Comparison of ENCODE assay signal across 8 cellular contexts in the genomic region with DNA sequence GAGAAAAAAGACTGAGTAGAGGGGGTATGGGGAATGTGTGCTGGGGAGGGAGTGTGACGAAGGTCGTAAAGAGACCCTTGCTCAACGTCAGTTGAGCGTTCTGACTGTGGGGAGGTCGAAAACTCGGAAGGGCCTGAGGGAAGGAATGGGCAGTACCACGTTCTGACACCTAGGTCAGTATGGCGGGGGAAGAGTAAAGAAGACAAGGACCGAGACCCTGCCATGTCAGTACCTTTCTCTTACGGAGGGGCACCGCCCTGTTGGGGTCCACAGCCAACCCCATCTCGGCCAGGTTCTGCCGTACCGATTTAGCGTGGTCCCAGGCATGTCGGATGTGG. TPM values are rescaled to one million over a fixed set of nuclear protein-coding genes. Genes with fewer than 3 reads are reported as not detected.
A peak's percentile ranks its signal among the peaks of the same experiment; 100 is the strongest.
DNase-seq lines count a peak whose midpoint lies in the region; ATAC-seq, FAIRE-seq and TF ChIP-seq lines count a peak whose summit lies in the region.

No MANE protein-coding gene starts in this region.

- dilution Hi-C loops in IMR-90 (cut with HindIII; ENCODE audit: low sequenced_read_pairs, unreplicated experiment): no loop called here
- dilution Hi-C loops in keratinocyte (cut with MboI; ENCODE audit: extremely low pct_ligation_motif_present, low sequenced_read_pairs): no loop called here

- TF ChIP-seq CTCF in CD8-positive, alpha-beta T cell (IDR thresholded peaks at IDR 0.05): no peak
- TF ChIP-seq CTCF in IMR-90 (conservative IDR thresholded peaks at IDR 0.05; ENCODE audit: low read depth, low read length): no peak
- no peak for TF ChIP-seq CTCF in keratinocyte (optimal IDR thresholded peaks at IDR 0.05 in 1 of 3, IDR thresholded peaks at IDR 0.05 in 1 of 3, conservative IDR thresholded peaks at IDR 0.05 in 1 of 3; ENCODE audit: extremely low read depth in 1 of 3, insufficient read depth in 2 of 3, low read length in 3 of 3)
- no peak for TF ChIP-seq CTCF in suprapubic skin (IDR thresholded peaks at IDR 0.05)
- TF ChIP-seq CTCF in GM13977 (IDR thresholded peaks at IDR 0.05; ENCODE audit: extremely low read depth, insufficient read depth, missing control alignments): no peak

- H3K4me1 Mint-ChIP-seq in CD8-positive, alpha-beta T cell (ENCODE audit: low read depth): peaks cover 36% of the 10 kb centered on the region

- H3K27me3 ChIP-seq in CD8-positive, alpha-beta T cell (ENCODE audit: insufficient read depth, low read length): no peaks in the 10 kb centered on the region
- H3K27me3 ChIP-seq in IMR-90 (ENCODE audit: control insufficient read depth, insufficient read depth, low read length): no peaks in the 10 kb centered on the region
- no peaks in the 10 kb centered on the region for H3K27me3 ChIP-seq in adipocyte (replicated peaks; ENCODE audit: control insufficient read depth, insufficient read depth, low read length)
- no peaks in the 10 kb centered on the region for H3K27me3 ChIP-seq in keratinocyte (ENCODE audit: control insufficient read depth, extremely low read depth, insufficient read depth, low read length)
- H3K27me3 ChIP-seq in suprapubic skin: no peaks in the 10 kb centered on the region

- no peak for FAIRE-seq in keratinocyte (lab: Jason Lieb, UNC)

- TF ChIP-seq EP300 in suprapubic skin (IDR thresholded peaks at IDR 0.05): no peak

- peaks cover 38% of the 10 kb centered on the region for H3K79me2 ChIP-seq in keratinocyte (ENCODE audit: control insufficient read depth, insufficient read depth, low read length)

- no peak overlapping the region for H3K18ac ChIP-seq in IMR-90 (ENCODE audit: low read depth, low read length)

- no peak overlapping the region for H2BK20ac ChIP-seq in IMR-90 (ENCODE audit: low read depth, low read length)

- H2BK120ac ChIP-seq in IMR-90 (ENCODE audit: low read depth, low read length): no peak overlapping the region

- DNase-seq in CD8-positive, alpha-beta T cell: no peak
- DNase-seq in IMR-90 (peak; percentile 9), adipocyte (ENCODE audit: low read depth) (peak; percentile 37), keratinocyte (ENCODE audit: low read depth, low spot score) (no peak), suprapubic skin (ENCODE audit: low spot score in 2 of 2) (no peak), GM13977 (ENCODE audit: low spot score) (no peak), NCI-H510A treated with DMSO at 0.1 percent for 48 hours (lab: John Stamatoyannopoulos, UW) (no peak)

- peak overlapping the region; percentile 73 for H3K9ac ChIP-seq in IMR-90 (ENCODE audit: low read depth, low read length)
- peak overlapping the region; percentile 95 for H3K9ac ChIP-seq in adipocyte (ENCODE audit: low read length)
- H3K9ac ChIP-seq in keratinocyte (ENCODE audit: control insufficient read depth, extremely low read depth, insufficient read depth, low read length): peak overlapping the region; percentile 92

- peak overlapping the region; percentile 72; the same call in 1 of the 2 replicates for H3K23ac ChIP-seq in IMR-90 (ENCODE audit: low read depth, low read length)

- peak overlapping the region; percentile 99 for H3K27ac Mint-ChIP-seq in CD8-positive, alpha-beta T cell

- H3K4ac ChIP-seq in IMR-90 (ENCODE audit: low read depth, low read length): peak overlapping the region; percentile 70

- peaks cover 9 to 49% of the 10 kb centered on the region in 2 experiments; a peak in 3 of 4 replicates for H3K79me1 ChIP-seq in IMR-90 (ENCODE audit: low read depth in 1 of 2, low read length in 2 of 2)

- intact Hi-C loops in CD8-positive, alpha-beta T cell (cut with DNase I, micrococcal nuclease): loop anchor here (1.0 to 5.0 kb wide), 7 partner anchors 23 to 963 kb away; a partner anchor contains a TSS
- intact Hi-C loops in IMR-90 (cut with micrococcal nuclease): no loop called here

- WGBS in IMR-90 (ENCODE audit: extremely low coverage in 2 of 2, insufficient read length in 1 of 2), 2 experiments: 0% methylated on average over 7 of the region's 16 CpGs; no CpG with 5 or more reads in 1 of the 2 experiments
- under 1% methylated on average over 16 of the region's 16 CpGs for WGBS in suprapubic skin

- no peak overlapping the region for H2BK15ac ChIP-seq in IMR-90 (ENCODE audit: low read depth, low read length)

- CTCF ChIA-PET in CD8-positive, alpha-beta T cell (lab: Charles Lee): interaction anchor here (0.7 to 1.8 kb wide), 2 partner anchors 26 to 157 kb away, joined by 3 to 8 read pairs; a partner anchor contains a TSS
- CTCF ChIA-PET in IMR-90 (lab: Yijun Ruan, JAX): no interaction called here

- H3K9me3 Mint-ChIP-seq in CD8-positive, alpha-beta T cell: no peaks in the 10 kb centered on the region

- H3K36me3 ChIP-seq in CD8-positive, alpha-beta T cell (ENCODE audit: insufficient read depth, low read length): peaks cover 23% of the 10 kb centered on the region
- H3K36me3 ChIP-seq in IMR-90 (ENCODE audit: control insufficient read depth, insufficient read depth, low read length) (peaks cover 37% of the 10 kb centered on the region), adipocyte (ENCODE audit: control insufficient read depth, insufficient read depth, low read length, severe bottlenecking) (peaks cover 57% of the 10 kb centered on the region), keratinocyte (ENCODE audit: control insufficient read depth in 2 of 2, extremely low read depth in 1 of 2, insufficient read depth in 2 of 2, low read length in 2 of 2) (peaks cover 49 to 67% of the 10 kb centered on the region in 2 experiments), suprapubic skin (peaks cover 50% of the 10 kb centered on the region)

- peak overlapping the region; percentile 99 for H3K4me3 Mint-ChIP-seq in CD8-positive, alpha-beta T cell

- peak overlapping the region; percentile 1; the same call in 1 of the 2 replicates for H4K5ac ChIP-seq in IMR-90 (ENCODE audit: low read depth, low read length)

- H3K56ac ChIP-seq in IMR-90 (ENCODE audit: extremely low read depth, insufficient read depth, low read length): peak overlapping the region; percentile 53; the same call in 1 of the 2 replicates

- peak overlapping the region; percentile 90 for H3K27ac ChIP-seq in CD8-positive, alpha-beta T cell (ENCODE audit: low read depth, low read length)
- H3K27ac ChIP-seq in IMR-90 (ENCODE audit: insufficient read depth, low read length): peak overlapping the region; percentile 47
- H3K27ac ChIP-seq in keratinocyte (ENCODE audit: control insufficient read depth, insufficient read depth, low read length): peak overlapping the region; percentile 93
- H3K27ac ChIP-seq in suprapubic skin: peak overlapping the region; percentile 95

- POLR2A ChIA-PET in CD8-positive, alpha-beta T cell (lab: Charles Lee): interaction anchor here (0.9 to 3.1 kb wide), 6 partner anchors 11 to 149 kb away, joined by 3 to 24 read pairs (median 8); a partner anchor contains a TSS
- POLR2A ChIA-PET in IMR-90 (lab: Charles Lee; ENCODE audit: unreplicated experiment): interaction anchor here (0.6 kb wide), 1 partner anchor 18 kb away, joined by 5 read pairs; no protein-coding TSS in a partner anchor

- H3K4me2 ChIP-seq in IMR-90 (ENCODE audit: low read depth, low read length) (peak overlapping the region; percentile 91), keratinocyte (ENCODE audit: control insufficient read depth, extremely low read depth, insufficient read depth, low read depth, low read length) (peak overlapping the region; percentile 93)

- peak overlapping the region; percentile 89 for H3K4me3 ChIP-seq in CD8-positive, alpha-beta T cell (ENCODE audit: low read depth, low read length)
- H3K4me3 ChIP-seq in IMR-90 (ENCODE audit: insufficient read depth, low read depth, low read length): peak overlapping the region; percentile 59
- peak overlapping the region; percentile 91 for H3K4me3 ChIP-seq in adipocyte (ENCODE audit: low read length)
- peak overlapping the region; percentile 88 to 91 (median 90) for H3K4me3 ChIP-seq in keratinocyte (ENCODE audit: control insufficient read depth in 2 of 3, extremely low read depth in 1 of 3, insufficient read depth in 2 of 3, low read depth in 1 of 3, low read length in 3 of 3)
- peak overlapping the region; percentile 75 for H3K4me3 ChIP-seq in suprapubic skin

- H3K27me3 Mint-ChIP-seq in CD8-positive, alpha-beta T cell (ENCODE audit: low read depth): no peaks in the 10 kb centered on the region

- H2AFZ ChIP-seq in IMR-90 (replicated peaks; ENCODE audit: low read length, poor library complexity) (peak overlapping the region; percentile 95), keratinocyte (ENCODE audit: control insufficient read depth, low read length) (peak overlapping the region; percentile 17)

- H2AK5ac ChIP-seq in IMR-90 (ENCODE audit: low read depth, low read length): peak overlapping the region; percentile 98

- no peak for TF ChIP-seq RAD21 in IMR-90 (IDR thresholded peaks at IDR 0.05; ENCODE audit: low read length)

- H2AK9ac ChIP-seq in IMR-90 (replicated peaks; ENCODE audit: low read depth, low read length, poor library complexity): peak overlapping the region; percentile 100

- H3K9me1 ChIP-seq in IMR-90 (ENCODE audit: insufficient read depth, low read length) (no peaks in the 10 kb centered on the region; the same call in 1 of the 2 replicates), keratinocyte (ENCODE audit: control insufficient read depth, extremely low read depth, insufficient read depth, low read length) (no peaks in the 10 kb centered on the region)

- peaks cover 65% of the 10 kb centered on the region for H3K36me3 Mint-ChIP-seq in CD8-positive, alpha-beta T cell

- H4K8ac ChIP-seq in IMR-90 (ENCODE audit: low read depth in 2 of 2, low read length in 2 of 2): peak overlapping the region; percentile 45 to 83

- peak overlapping the region; percentile 15 for H2BK5ac ChIP-seq in IMR-90 (ENCODE audit: low read depth, low read length, poor library complexity, severe bottlenecking)

- peak overlapping the region; percentile 28 for H4K91ac ChIP-seq in IMR-90 (ENCODE audit: insufficient read depth, low read depth, low read length)

- H4K20me1 ChIP-seq in IMR-90 (ENCODE audit: insufficient read depth, low read length) (peaks cover 3% of the 10 kb centered on the region; the same call in 1 of the 2 replicates), keratinocyte (ENCODE audit: control insufficient read depth, extremely low read depth, insufficient read depth, low read length) (peaks cover 6% of the 10 kb centered on the region)

- TSS peak; percentile 73 for BruUV-seq in IMR-90 (replicated peaks; lab: Mats Ljungman, UMichigan)

- no peak for ATAC-seq in CD8-positive, alpha-beta T cell
- ATAC-seq in IMR-90 (ENCODE audit: low read depth) (peak; percentile 3; the same call in 1 of the 2 replicates), HG03354 (IDR thresholded peaks at IDR 0.05; ENCODE audit: poor library complexity, severe bottlenecking, unreplicated experiment) (no peak)

- peak overlapping the region; percentile 57 for H3K14ac ChIP-seq in IMR-90 (replicated peaks; ENCODE audit: low read depth, low read length)

- TF ChIP-seq POLR2A in IMR-90 (IDR thresholded peaks at IDR 0.05; ENCODE audit: low read depth, low read length): no peak
- no peak for TF ChIP-seq POLR2A in suprapubic skin (IDR thresholded peaks at IDR 0.05)

- in situ Hi-C loops in IMR-90 (cut with MboI; ENCODE audit: low sequenced_read_pairs): no loop called here
- in situ Hi-C loops in GM13977 (cut with MboI; ENCODE audit: low pct_unique_long_range_greater_than_20kb, low sequenced_read_pairs, unreplicated experiment): no loop called here

- peaks cover 22% of the 10 kb centered on the region for H3K4me1 ChIP-seq in CD8-positive, alpha-beta T cell (ENCODE audit: insufficient read depth, low read length)
- H3K4me1 ChIP-seq in IMR-90 (ENCODE audit: control insufficient read depth, insufficient read depth, low read length) (no peaks in the 10 kb centered on the region), adipocyte (ENCODE audit: control insufficient read depth, insufficient read depth, low read length) (peaks cover 20% of the 10 kb centered on the region), keratinocyte (ENCODE audit: control insufficient read depth, extremely low read depth, insufficient read depth, low read length) (peaks cover 18% of the 10 kb centered on the region), suprapubic skin (peaks cover 30% of the 10 kb centered on the region)

- H3K9me3 ChIP-seq in CD8-positive, alpha-beta T cell (ENCODE audit: low read length): no peaks in the 10 kb centered on the region
- no peaks in the 10 kb centered on the region for H3K9me3 ChIP-seq in IMR-90 (ENCODE audit: control insufficient read depth, insufficient read depth, low read length)
- no peaks in the 10 kb centered on the region for H3K9me3 ChIP-seq in adipocyte (ENCODE audit: control insufficient read depth, low read length)
- no peaks in the 10 kb centered on the region for H3K9me3 ChIP-seq in keratinocyte (ENCODE audit: control insufficient read depth, low read depth, low read length)
- H3K9me3 ChIP-seq in suprapubic skin: no peaks in the 10 kb centered on the region

RNA-seq across cellular contexts. Expression of a gene that starts 0.4 kb away (rescaled TPM):
- total RNA-seq in CD8-positive, alpha-beta T cell: 10 to 100 TPM; 21.6 to 24.2 TPM
- total RNA-seq in IMR-90 (2012; rRNA removed) (28.0 and 33.3 TPM in 2 replicates), suprapubic skin (10 to 100 TPM; 21.9 to 33.9 (median 30.5) TPM)
- polyA plus RNA-seq in IMR-90 (2012; rRNA removed) (60.4 and 61.3 TPM in 2 replicates), keratinocyte (73.3 to 101 TPM (median 96.7 TPM) in 3 replicates)
- 40.4 and 78.7 TPM in 2 replicates for polyA plus RNA-seq in IMR-90 (2012; cell fraction: cytosol; rRNA removed)
- 71.5 and 77.8 TPM in 2 replicates for polyA plus RNA-seq in IMR-90 (2012; cell fraction: nucleus; rRNA removed; ENCODE audit: low replicate concordance)
- 52.9 TPM for polyA plus RNA-seq in keratinocyte (2011; ENCODE audit: low read depth)
- polyA plus RNA-seq in keratinocyte (2011; cell fraction: cytosol; rRNA removed): 73.0 and 88.7 TPM in 2 replicates
- polyA plus RNA-seq in keratinocyte (2011; cell fraction: nucleus; rRNA removed): 80.9 and 89.6 TPM in 2 replicates
- 62.2 and 82.2 TPM in 2 replicates for polyA plus RNA-seq in keratinocyte (2012; ENCODE audit: low replicate concordance)
- 17.5 to 26.1 TPM (median 22.9 TPM) in 3 replicates for polyA minus RNA-seq in keratinocyte
- 71.7 TPM for polyA minus RNA-seq in keratinocyte (2011; cell fraction: cytosol; rRNA and poly(A)+ RNA removed)
- 20.8 and 25.3 TPM in 2 replicates for polyA minus RNA-seq in keratinocyte (2011; cell fraction: nucleus; rRNA and poly(A)+ RNA removed)

RNA-seq across cellular contexts. Expression of a gene that starts 0.6 kb away (rescaled TPM):
- 100 to 1,000 TPM; 102 to 106 TPM for total RNA-seq in CD8-positive, alpha-beta T cell
- total RNA-seq in IMR-90 (2012; rRNA removed) (33.3 and 35.0 TPM in 2 replicates), suprapubic skin (100 to 1,000 TPM; 119 to 173 (median 161) TPM)
- polyA plus RNA-seq in IMR-90 (2012; rRNA removed) (131 and 146 TPM in 2 replicates), keratinocyte (74.6 to 91.4 TPM (median 87.9 TPM) in 3 replicates)
- 161 and 196 TPM in 2 replicates for polyA plus RNA-seq in IMR-90 (2012; cell fraction: cytosol; rRNA removed)
- polyA plus RNA-seq in IMR-90 (2012; cell fraction: nucleus; rRNA removed; ENCODE audit: low replicate concordance): 35.5 and 41.7 TPM in 2 replicates
- polyA plus RNA-seq in keratinocyte (2011; ENCODE audit: low read depth): 5.6 TPM
- polyA plus RNA-seq in keratinocyte (2011; cell fraction: cytosol; rRNA removed): 79.7 and 125 TPM in 2 replicates
- polyA plus RNA-seq in keratinocyte (2011; cell fraction: nucleus; rRNA removed): 25.9 and 37.5 TPM in 2 replicates
- polyA plus RNA-seq in keratinocyte (2012; ENCODE audit: low replicate concordance): 113 and 117 TPM in 2 replicates
- polyA minus RNA-seq in keratinocyte: 41.8 to 68.1 TPM (median 53.4 TPM) in 3 replicates
- polyA minus RNA-seq in keratinocyte (2011; cell fraction: cytosol; rRNA and poly(A)+ RNA removed): 113 TPM
- 14.7 and 17.1 TPM in 2 replicates for polyA minus RNA-seq in keratinocyte (2011; cell fraction: nucleus; rRNA and poly(A)+ RNA removed)

RNA-seq across cellular contexts. Expression of a gene that starts 22.7 kb away (rescaled TPM):
- total RNA-seq in CD8-positive, alpha-beta T cell: 1 to 10 TPM; 2.8 to 4.1 TPM
- total RNA-seq in IMR-90 (2012; rRNA removed) (3.6 and 4.4 TPM in 2 replicates), suprapubic skin (10 to 100 TPM in 3 of 4 donors, 1 to 10 TPM in 1; 7.1 to 36.4 (median 21.2) TPM)
- polyA plus RNA-seq in IMR-90 (2012; rRNA removed) (5.0 and 6.0 TPM in 2 replicates), keratinocyte (0.70 to 2.4 TPM (median 1.6 TPM) in 3 replicates)
- polyA plus RNA-seq in IMR-90 (2012; cell fraction: cytosol; rRNA removed): 1.3 and 1.5 TPM in 2 replicates
- polyA plus RNA-seq in IMR-90 (2012; cell fraction: nucleus; rRNA removed; ENCODE audit: low replicate concordance): 17.8 and 20.2 TPM in 2 replicates
- 1.0 TPM for polyA plus RNA-seq in keratinocyte (2011; ENCODE audit: low read depth)
- polyA plus RNA-seq in keratinocyte (2011; cell fraction: cytosol; rRNA removed): 0.66 and 0.72 TPM in 2 replicates
- polyA plus RNA-seq in keratinocyte (2011; cell fraction: nucleus; rRNA removed): 2.4 and 3.8 TPM in 2 replicates
- polyA plus RNA-seq in keratinocyte (2012; ENCODE audit: low replicate concordance): 1.4 and 2.2 TPM in 2 replicates
- polyA minus RNA-seq in keratinocyte: 1.5 to 3.0 TPM (median 2.1 TPM) in 3 replicates
- 3.1 TPM for polyA minus RNA-seq in keratinocyte (2011; cell fraction: cytosol; rRNA and poly(A)+ RNA removed)
- 1.3 and 2.9 TPM in 2 replicates for polyA minus RNA-seq in keratinocyte (2011; cell fraction: nucleus; rRNA and poly(A)+ RNA removed)

RNA-seq across cellular contexts. Expression of a gene that starts 26.4 kb away (rescaled TPM):
- total RNA-seq in CD8-positive, alpha-beta T cell: 10 to 100 TPM; 78.2 to 85.1 TPM
- 107 and 124 TPM in 2 replicates for total RNA-seq in IMR-90 (2012; rRNA removed)
- 107 and 114 TPM in 2 replicates for polyA plus RNA-seq in IMR-90 (2012; rRNA removed)
- polyA plus RNA-seq in IMR-90 (2012; cell fraction: cytosol; rRNA removed): 58.0 and 98.4 TPM in 2 replicates
- 60.4 and 66.6 TPM in 2 replicates for polyA plus RNA-seq in IMR-90 (2012; cell fraction: nucleus; rRNA removed; ENCODE audit: low replicate concordance)
- polyA plus RNA-seq in keratinocyte: 100 to 128 TPM (median 112 TPM) in 3 replicates
- polyA plus RNA-seq in keratinocyte (2011; ENCODE audit: low read depth): 29.3 TPM
- polyA plus RNA-seq in keratinocyte (2011; cell fraction: cytosol; rRNA removed): 125 and 133 TPM in 2 replicates
- 66.7 and 77.1 TPM in 2 replicates for polyA plus RNA-seq in keratinocyte (2011; cell fraction: nucleus; rRNA removed)
- 59.4 and 78.0 TPM in 2 replicates for polyA plus RNA-seq in keratinocyte (2012; ENCODE audit: low replicate concordance)
- polyA minus RNA-seq in keratinocyte: 116 to 204 TPM (median 141 TPM) in 3 replicates
- 122 TPM for polyA minus RNA-seq in keratinocyte (2011; cell fraction: cytosol; rRNA and poly(A)+ RNA removed)
- polyA minus RNA-seq in keratinocyte (2011; cell fraction: nucleus; rRNA and poly(A)+ RNA removed): 29.3 and 42.0 TPM in 2 replicates
- 100 to 1,000 TPM in 3 of 4 donors, 10 to 100 TPM in 1; 98.1 to 116 (median 109) TPM for total RNA-seq in suprapubic skin

RNA-seq across cellular contexts. Expression of a gene that starts 28.4 kb away (rescaled TPM):
- total RNA-seq in CD8-positive, alpha-beta T cell: 10 to 100 TPM; 84.3 to 86.6 TPM
- total RNA-seq in IMR-90 (2012; rRNA removed): 87.6 and 122 TPM in 2 replicates
- polyA plus RNA-seq in IMR-90 (2012; rRNA removed): 99.9 and 133 TPM in 2 replicates
- polyA plus RNA-seq in IMR-90 (2012; cell fraction: cytosol; rRNA removed): 126 and 155 TPM in 2 replicates
- 82.7 and 83.9 TPM in 2 replicates for polyA plus RNA-seq in IMR-90 (2012; cell fraction: nucleus; rRNA removed; ENCODE audit: low replicate concordance)
- 326 to 485 TPM (median 427 TPM) in 3 replicates for polyA plus RNA-seq in keratinocyte
- 465 TPM for polyA plus RNA-seq in keratinocyte (2011; ENCODE audit: low read depth)
- polyA plus RNA-seq in keratinocyte (2011; cell fraction: cytosol; rRNA removed): 241 and 487 TPM in 2 replicates
- 219 and 221 TPM in 2 replicates for polyA plus RNA-seq in keratinocyte (2011; cell fraction: nucleus; rRNA removed)
- 435 and 459 TPM in 2 replicates for polyA plus RNA-seq in keratinocyte (2012; ENCODE audit: low replicate concordance)
- polyA minus RNA-seq in keratinocyte: 151 to 200 TPM (median 157 TPM) in 3 replicates
- polyA minus RNA-seq in keratinocyte (2011; cell fraction: cytosol; rRNA and poly(A)+ RNA removed): 467 TPM
- 69.2 and 77.9 TPM in 2 replicates for polyA minus RNA-seq in keratinocyte (2011; cell fraction: nucleus; rRNA and poly(A)+ RNA removed)
- 100 to 1,000 TPM; 298 to 644 (median 435) TPM for total RNA-seq in suprapubic skin

Comparison
In these comparisons a context has a peak if more than half of its experiments do, and no peak if none do; other contexts are left out.
1. DNase-seq: peak in IMR-90 (single experiment) and adipocyte (single experiment); none in CD8-positive, alpha-beta T cell (0 of 7), keratinocyte (single experiment), suprapubic skin (0 of 2), GM13977 (single experiment) and NCI-H510A treated with DMSO at 0.1 percent for 48 hours (single experiment).
2. Peak in every context shown above with its lines, with median percentiles within 50 percentile points of each other: H3K27ac ChIP-seq, H3K4me3 ChIP-seq and H3K9ac ChIP-seq.